1 cellular context compared by ENCODE assay signal in genomic region chr14:64762044-64763034, GRCh38.
TF ChIP-seq lines count a peak whose summit lies in the region.

No MANE protein-coding gene starts in this region.

TF ChIP-seq in A549, 52 proteins besides CTCF, POLR2A, EP300 and RAD21 (continued from another document):
- TF ChIP-seq USF2 (IDR thresholded peaks at IDR 0.05), result no peak
- peak; percentile 56 for TF ChIP-seq JUNB (IDR thresholded peaks at IDR 0.05)
- TF ChIP-seq HEYL (CRISPR knock-in tag; IDR thresholded peaks at IDR 0.05), result no peak
